In the genomic region with DNA sequence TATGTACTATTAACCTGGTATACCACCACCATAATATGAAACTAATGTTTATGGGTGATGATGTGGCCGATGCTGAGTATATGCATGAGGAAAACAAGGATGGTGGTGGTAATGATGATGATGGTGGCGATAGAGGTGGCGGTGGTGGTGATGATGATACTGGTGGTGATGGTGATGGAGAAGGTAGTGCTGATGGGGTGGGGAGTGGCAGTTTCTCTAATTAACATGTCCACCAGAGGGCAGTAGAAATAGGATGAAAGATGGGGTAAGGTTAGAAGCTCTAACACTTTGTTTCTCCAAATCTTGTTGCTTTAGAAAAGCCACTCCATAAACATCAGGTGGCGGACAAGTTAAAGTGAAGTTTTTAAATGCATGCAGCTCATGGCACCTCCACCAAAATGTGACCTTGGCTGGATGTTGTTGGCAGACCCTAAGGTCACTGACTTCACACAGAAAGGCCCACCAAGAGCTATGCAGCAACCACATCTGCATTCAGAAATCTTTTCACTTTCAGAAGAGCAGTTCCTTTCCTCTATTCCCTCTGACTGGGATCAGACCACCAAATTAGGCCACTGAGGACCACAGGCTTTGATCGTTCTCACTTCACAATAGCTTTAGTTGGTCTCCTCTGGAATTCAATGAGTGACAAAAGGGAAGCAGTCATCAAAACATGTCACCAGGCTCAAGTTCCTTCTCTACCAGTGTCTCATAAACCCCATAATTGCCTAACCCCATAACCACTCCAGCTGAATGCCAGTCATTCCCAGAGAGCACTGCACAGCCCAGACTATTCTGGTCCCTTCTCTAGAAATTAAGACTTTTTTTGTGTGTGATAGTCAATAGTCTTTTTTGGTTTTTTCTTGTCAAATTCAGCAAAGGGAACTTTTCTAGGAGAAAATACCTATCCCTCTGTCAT, we compare ENCODE assay signal across 7 cellular contexts. TPM values are rescaled to one million over a fixed set of nuclear protein-coding genes. Genes with fewer than 3 reads are reported as not detected.
DNase-seq lines count a peak whose midpoint lies in the region; ATAC-seq and TF ChIP-seq lines count a peak whose summit lies in the region.

No MANE protein-coding gene starts in this region.

- H3K27me3 ChIP-seq in DOHH2 (ENCODE audit: control insufficient read depth, low read length): 0 out of 2 replicates have a peak, but pooled peaks cover 2% of the 10 kb centered on the region

- H3K27ac Mint-ChIP-seq in activated B cell treated with CpG ODN at 0.5 μM for 24 hours: no peak overlapping the region

- ATAC-seq in GM19351 (IDR thresholded peaks at IDR 0.05; ENCODE audit: unreplicated experiment) (peak; percentile 72), activated B cell treated with CpG ODN at 0.5 μM for 24 hours (ENCODE audit: low read depth) (peak; percentile 44), HG03108 (IDR thresholded peaks at IDR 0.05; ENCODE audit: unreplicated experiment) (no peak)

- no peaks in the 10 kb centered on the region for H3K36me3 ChIP-seq in DOHH2 (ENCODE audit: control insufficient read depth, low read length)

- no peak overlapping the region for H3K4me3 Mint-ChIP-seq in activated B cell treated with CpG ODN at 0.5 μM for 24 hours

- peaks cover 49% of the 10 kb centered on the region for H3K4me1 ChIP-seq in DOHH2 (ENCODE audit: control insufficient read depth, low read length)

- DNase-seq in HuH-7 (ENCODE audit: low spot score): peak; percentile 66
- no peak for DNase-seq in activated B cell treated with CpG ODN at 0.5 μM for 24 hours
- DNase-seq in left kidney (ENCODE audit: low read depth, low spot score): peak; percentile 53
- no peak for DNase-seq in Ammon's horn (ENCODE audit: low spot score)

- H3K9me2 ChIP-seq in DOHH2 (replicated peaks; ENCODE audit: control insufficient read depth, low read length): no peaks in the 10 kb centered on the region

- peaks cover 13% of the 10 kb centered on the region for H3F3A ChIP-seq in DOHH2 (ENCODE audit: control insufficient read depth, insufficient read depth)

- H3K9me3 ChIP-seq in DOHH2 (ENCODE audit: control insufficient read depth, insufficient read depth, low read length): no peaks in the 10 kb centered on the region

- H3K27me3 Mint-ChIP-seq in activated B cell treated with CpG ODN at 0.5 μM for 24 hours: no peaks in the 10 kb centered on the region

- H3K9me3 Mint-ChIP-seq in activated B cell treated with CpG ODN at 0.5 μM for 24 hours: no peaks in the 10 kb centered on the region

- TF ChIP-seq CTCF in DOHH2 (IDR thresholded peaks at IDR 0.05; ENCODE audit: low read depth, low read length, poor library complexity, severe bottlenecking) (peak; percentile 87), activated B cell treated with CpG ODN at 0.5 μM for 24 hours (IDR thresholded peaks at IDR 0.05) (peak; percentile 20)

- H3K4me1 Mint-ChIP-seq in activated B cell treated with CpG ODN at 0.5 μM for 24 hours: peaks cover 46% of the 10 kb centered on the region

- peaks cover 15% of the 10 kb centered on the region for H3K79me2 ChIP-seq in DOHH2 (ENCODE audit: control insufficient read depth, low read length)

- H3K4me3 ChIP-seq in DOHH2 (ENCODE audit: low read length): no peak overlapping the region

- H3K4me2 ChIP-seq in DOHH2 (ENCODE audit: low read length): no peak overlapping the region

- no peak overlapping the region for H3K27ac ChIP-seq in DOHH2 (ENCODE audit: low read depth, low read length)

- H4K20me1 ChIP-seq in DOHH2 (ENCODE audit: control insufficient read depth, insufficient read depth, low read depth, low read length): no peaks in the 10 kb centered on the region

- H3K36me3 Mint-ChIP-seq in activated B cell treated with CpG ODN at 0.5 μM for 24 hours (ENCODE audit: low read depth): peaks cover 1% of the 10 kb centered on the region

- intact Hi-C loops in activated B cell treated with CpG ODN at 0.5 μM for 24 hours (cut with micrococcal nuclease): loop anchor here (2.0 kb wide), 1 partner anchor 20 kb away; no protein-coding TSS in a partner anchor

- CTCF ChIA-PET in activated B cell treated with CpG ODN at 0.5 μM for 24 hours (lab: Charles Lee): interaction anchor here (0.7 to 9.8 kb wide), 14 partner anchors 9 to 1796 kb away, joined by 3 to 98 read pairs (median 4); no protein-coding TSS in a partner anchor

- POLR2A ChIA-PET in activated B cell treated with CpG ODN at 0.5 μM for 24 hours (lab: Charles Lee): interaction anchor here (1.0 to 3.7 kb wide), 3 partner anchors 9 to 11 kb away, joined by 3 to 22 read pairs (median 8); no protein-coding TSS in a partner anchor

RNA-seq across cellular contexts. Expression of a gene that starts 7.5 kb away (rescaled TPM):
- total RNA-seq in activated B cell treated with CpG ODN at 0.5 μM for 24 hours: 279 and 331 TPM in 2 replicates

Comparison
In these comparisons a context has a peak if more than half of its experiments do, and no peak if none do; other contexts are left out.
1. DNase-seq: peak in HuH-7 (single experiment) and left kidney (single experiment); none in activated B cell treated with CpG ODN at 0.5 μM for 24 hours (single experiment) and Ammon's horn (single experiment).